Comparison of ENCODE assay signal across 15 cellular contexts in genomic region chr9:129040113-129040643, GRCh38. TPM values are rescaled to one million over a fixed set of nuclear protein-coding genes. Genes with fewer than 3 reads are reported as not detected.
DNase-seq lines count a peak whose midpoint lies in the region; ATAC-seq, FAIRE-seq and TF ChIP-seq lines count a peak whose summit lies in the region.
"Had no signal": no experiment of that assay in that cellular context is flagged by ENCODE, and none has a peak within 500 bp of the region (broad histone marks: within the 10 kb centered on the region; RNA-seq: fewer than 3 reads in every experiment).

No MANE protein-coding gene starts in this region.

- H3K9ac ChIP-seq in K562 (ENCODE audit: insufficient read depth in 1 of 2, low read depth in 2 of 2, low read length in 2 of 2), result peak overlapping the region; percentile 54 to 90

- H3K27ac Mint-ChIP-seq in CD4-positive, alpha-beta T cell, result no peak overlapping the region
- H3K27ac Mint-ChIP-seq in neural crest cell (ENCODE audit: unreplicated experiment), result no peak overlapping the region
- H3K27ac Mint-ChIP-seq: CD14-positive monocyte had no signal

- TF ChIP-seq RAD21 in K562 (CRISPR knock-in tag; conservative IDR thresholded peaks at IDR 0.05 in 1 of 2, IDR thresholded peaks at IDR 0.05 in 1 of 2), result no peak

- H3K27ac ChIP-seq in CD4-positive, alpha-beta T cell (ENCODE audit: low read depth, low read length), result no peak overlapping the region
- peak overlapping the region; percentile 74 for H3K27ac ChIP-seq in K562 (ENCODE audit: extremely low read depth, low read depth, low read length)
- no peak overlapping the region for H3K27ac ChIP-seq in transverse colon

- no peaks in the 10 kb centered on the region for H3K27me3 Mint-ChIP-seq in CD4-positive, alpha-beta T cell
- H3K27me3 Mint-ChIP-seq in neural crest cell (ENCODE audit: low read depth), result no peaks in the 10 kb centered on the region

- no peaks in the 10 kb centered on the region for H3K9me3 Mint-ChIP-seq in CD4-positive, alpha-beta T cell
- no peaks in the 10 kb centered on the region for H3K9me3 Mint-ChIP-seq in neural crest cell

- H3K9me3 ChIP-seq in CD4-positive, alpha-beta T cell (ENCODE audit: control insufficient read depth, low read length), result no peaks in the 10 kb centered on the region
- no peaks in the 10 kb centered on the region for H3K9me3 ChIP-seq in K562 (replicated peaks; ENCODE audit: control insufficient read depth, insufficient read depth, low read depth, low read length)
- H3K9me3 ChIP-seq in BE2C, result no peaks in the 10 kb centered on the region
- no peaks in the 10 kb centered on the region for H3K9me3 ChIP-seq in transverse colon

- WGBS in K562 (ENCODE audit: insufficient coverage, low coverage, missing lambda C conversion rate), result 21% methylated on average over 12 of the region's 12 CpGs
- WGBS in transverse colon (ENCODE audit: low coverage in 1 of 2), 2 donors, result 94% methylated on average over 12 of the region's 12 CpGs; no CpG with 5 or more reads in 1 of the 2 donors

- H3K36me3 ChIP-seq in K562 (ENCODE audit: control insufficient read depth, insufficient read depth, low read length) (peaks cover 48% of the 10 kb centered on the region; the same call in 2 of the 3 replicates), BE2C (peaks cover 24% of the 10 kb centered on the region), transverse colon (peaks cover 0 to 38% (median 12%) of the 10 kb centered on the region in 4 donors)

- BruUV-seq in K562 (replicated peaks; lab: Mats Ljungman, UMichigan), result no TSS peak

- H3K4me3 Mint-ChIP-seq in CD4-positive, alpha-beta T cell, result peak overlapping the region; percentile 63
- H3K4me3 Mint-ChIP-seq in neural crest cell, result peak overlapping the region; percentile 76
- H3K4me3 Mint-ChIP-seq: CD14-positive monocyte had no signal

- FAIRE-seq in K562 (lab: Jason Lieb, UNC), result peak; percentile 84
- FAIRE-seq: GM19239 had no signal

- intact Hi-C loops in CD4-positive, alpha-beta T cell (cut with DNase I, micrococcal nuclease), result no loop called here
- intact Hi-C loops in K562 (cut with micrococcal nuclease) (no loop called here), transverse colon (cut with DNase I; ENCODE audit: low total_unique reads) (no loop called here)

- no peaks in the 10 kb centered on the region for H3K27me3 ChIP-seq in CD4-positive, alpha-beta T cell (ENCODE audit: control insufficient read depth, insufficient read depth, low read length)
- H3K27me3 ChIP-seq in K562 (ENCODE audit: control insufficient read depth in 2 of 2, insufficient read depth in 2 of 2, low read length in 2 of 2) (no peaks in the 10 kb centered on the region), BE2C (no peaks in the 10 kb centered on the region), transverse colon (no peaks in the 10 kb centered on the region)

- no peaks in the 10 kb centered on the region; the same call in 1 of the 2 replicates for H4K20me1 ChIP-seq in K562 (replicated peaks; ENCODE audit: control insufficient read depth, insufficient read depth, low read length)

- in situ Hi-C loops in K562 (cut with MboI) (no loop called here), transverse colon (cut with MboI; ENCODE audit: low pct_ligation_motif_present in 1 of 4, low pct_unique_long_range_greater_than_20kb in 1 of 4, low sequenced_read_pairs in 3 of 4) (no loop called here)

- H3K4me1 ChIP-seq in K562 (replicated peaks in 1 of 2; ENCODE audit: control insufficient read depth in 2 of 2, insufficient read depth in 2 of 2, low read length in 2 of 2) (peaks cover 27 to 44% of the 10 kb centered on the region in 2 experiments), BE2C (peaks cover 8% of the 10 kb centered on the region), transverse colon (peaks cover 14 to 23% (median 20%) of the 10 kb centered on the region in 4 donors)

- ATAC-seq in CD4-positive, alpha-beta T cell (ENCODE audit: poor library complexity), result no peak
- peak; percentile 49 for ATAC-seq in K562

- no peak for DNase-seq in CD4-positive, alpha-beta T cell
- DNase-seq in HUDEP-2 (lab: John Stamatoyannopoulos, UW; ENCODE audit: unreplicated experiment in 76 of 76) (peak in 52 of 76 experiments; percentile 7 to 76 (median 34)), K562 (ENCODE audit: extremely low read depth in 1 of 4, low spot score in 3 of 4) (peak; percentile 70 to 83 (median 77)), neural crest cell (ENCODE audit: low read depth, low spot score) (no peak), BE2C (no peak), transverse colon (no peak)
- no peak for DNase-seq in activated CD4-positive, alpha-beta T cell treated with anti-CD3 and anti-CD28 coated beads, Interleukin-2, amount 50 U/mL, for 4 hours
- DNase-seq: DMS79, NCI-H1105, NCI-H1694 treated with DMSO at 0.1 percent for 48 hours, NCI-H2107, NCI-H2227 treated with DMSO at 0.1 percent for 48 hours, NCI-H526 treated with DMSO at 0.1 percent for 48 hours had no signal

- POLR2A ChIA-PET in CD4-positive, alpha-beta T cell (lab: Charles Lee), result no interaction called here
- POLR2A ChIA-PET in K562 (lab: Yijun Ruan, JAX), result interaction anchor here (0.6 to 1.2 kb wide), 5 partner anchors 9 to 92 kb away, joined by 3 to 6 read pairs (median 4); partner anchors contain the start of gene SH3GLB2

- H3K79me2 ChIP-seq in K562 (ENCODE audit: control insufficient read depth, insufficient read depth, low read length), result peaks cover 49% of the 10 kb centered on the region

- TF ChIP-seq CTCF in CD4-positive, alpha-beta T cell (IDR thresholded peaks at IDR 0.05), result no peak
- TF ChIP-seq CTCF in K562 (IDR thresholded peaks at IDR 0.05 in 2 of 3, conservative IDR thresholded peaks at IDR 0.05 in 1 of 3; ENCODE audit: insufficient read depth in 2 of 3, low read depth in 1 of 3, low read length in 3 of 3) (no peak), neural crest cell (conservative IDR thresholded peaks at IDR 0.05) (no peak), BE2C (IDR thresholded peaks at IDR 0.05; ENCODE audit: low read depth, low read length) (no peak), transverse colon (IDR thresholded peaks at IDR 0.05) (no peak)

- peak overlapping the region; percentile 79 for H3K4me2 ChIP-seq in K562 (ENCODE audit: insufficient read depth, low read length)

- CTCF ChIA-PET in CD4-positive, alpha-beta T cell (lab: Charles Lee), result no interaction called here
- CTCF ChIA-PET in K562 (lab: Yijun Ruan, JAX; ENCODE audit: low intra/inter-chr PET ratio), result interaction anchor here (0.6 kb wide), 1 partner anchor 32 kb away, joined by 3 read pairs; no protein-coding TSS in a partner anchor

- peak overlapping the region; percentile 27 for H2AFZ ChIP-seq in K562 (ENCODE audit: low read depth, low read length)

- peak overlapping the region; percentile 15; the same call in 1 of the 2 replicates for H3K4me3 ChIP-seq in K562
- no peak overlapping the region for H3K4me3 ChIP-seq in BE2C (ENCODE audit: low read depth, low read length)
- no peak overlapping the region for H3K4me3 ChIP-seq in transverse colon

- no peak for TF ChIP-seq POLR2A in K562 (conservative IDR thresholded peaks at IDR 0.05)
- no peak for TF ChIP-seq POLR2A in transverse colon (IDR thresholded peaks at IDR 0.05)

- peaks cover 41% of the 10 kb centered on the region for H3K36me3 Mint-ChIP-seq in CD4-positive, alpha-beta T cell (ENCODE audit: low read depth)
- H3K36me3 Mint-ChIP-seq in neural crest cell (ENCODE audit: low read depth), result no peaks in the 10 kb centered on the region

- peaks cover 35% of the 10 kb centered on the region for H3K4me1 Mint-ChIP-seq in CD4-positive, alpha-beta T cell (ENCODE audit: low read depth)
- H3K4me1 Mint-ChIP-seq in neural crest cell, result peaks cover 24% of the 10 kb centered on the region

- peaks cover 4% of the 10 kb centered on the region for H3K9me1 ChIP-seq in K562 (ENCODE audit: control insufficient read depth, insufficient read depth, low read length)

- TF ChIP-seq EP300 in K562 (IDR thresholded peaks at IDR 0.05; ENCODE audit: low read length), result peak; percentile 31; the same call in 1 of the 2 replicates
- TF ChIP-seq EP300 in transverse colon (IDR thresholded peaks at IDR 0.05; ENCODE audit: low read depth), result no peak

RNA-seq across cellular contexts. Expression of gene MIGA2, which starts 3.8 kb away (rescaled TPM):
- 10 to 100 TPM; 53.2 to 56.9 TPM for total RNA-seq in CD4-positive, alpha-beta T cell
- 92.3 and 308 TPM in 2 replicates for total RNA-seq in K562 (2011; cell fraction: chromatin; rRNA removed; ENCODE audit: low replicate concordance)
- total RNA-seq in K562 (2011; cell fraction: nucleolus; rRNA removed), result 215 and 248 TPM in 2 replicates
- total RNA-seq in K562 (2011; cell fraction: nucleoplasm; rRNA removed), result 114 and 139 TPM in 2 replicates
- total RNA-seq in K562 (2014; rRNA removed) (25.4 and 30.5 TPM in 2 replicates), K562 (2014; rRNA removed; fragmentation: Illumina TruSeq; extraction: Trizol) (5.3 and 7.3 TPM in 2 replicates), K562 (2015; rRNA removed; fragmentation: Illumina TruSeq; extraction: Trizol) (18.0 and 22.7 TPM in 2 replicates), K562 (2021) (47.6 and 49.4 TPM in 2 replicates), neural crest cell (34.4 and 38.3 TPM in 2 replicates), transverse colon (100 to 1,000 TPM in 1 of 4 donors, 10 to 100 TPM in 3; 72.0 to 245 (median 74.0) TPM)
- polyA plus RNA-seq in K562 (2011; rRNA removed) (19.8 and 37.8 TPM in 2 replicates), K562 (2014; fragmentation: Illumina TruSeq; extraction: Trizol) (15.2 and 25.9 TPM in 2 replicates), K562 (2014; fragmentation: Nextera tagmentation; extraction: Ambion mirVana) (under 1 TPM; 0.15 to 0.77 TPM), K562 (2014; rRNA removed) (51.4 and 54.1 TPM in 2 replicates)
- 19.0 and 25.6 TPM in 2 replicates for polyA plus RNA-seq in K562 (2011; cell fraction: cytosol; rRNA removed)
- polyA plus RNA-seq in K562 (2011; cell fraction: nucleus; rRNA removed), result 374 and 378 TPM in 2 replicates
- 25.3 and 34.3 TPM in 2 replicates for polyA plus RNA-seq in K562 (2012)
- 7.0 and 8.3 TPM in 2 replicates for polyA minus RNA-seq in K562 (2011; rRNA and poly(A)+ RNA removed)
- 10.7 and 12.7 TPM in 2 replicates for polyA minus RNA-seq in K562 (2011; cell fraction: cytosol; rRNA and poly(A)+ RNA removed)
- polyA minus RNA-seq in K562 (2011; cell fraction: nucleus; rRNA and poly(A)+ RNA removed), result 52.0 and 76.5 TPM in 2 replicates
- polyA plus RNA-seq in BE2C (2012; ENCODE audit: insufficient read depth, insufficient read length, low read depth), result 71.4 TPM

RNA-seq across cellular contexts. Expression of gene SH3GLB2, which starts 12.0 kb away (rescaled TPM):
- total RNA-seq in CD4-positive, alpha-beta T cell, result 10 to 100 TPM; 65.6 to 69.1 TPM
- total RNA-seq in K562 (2011; cell fraction: chromatin; rRNA removed; ENCODE audit: low replicate concordance), result 56.9 and 171 TPM in 2 replicates
- total RNA-seq in K562 (2011; cell fraction: nucleolus; rRNA removed), result 132 and 142 TPM in 2 replicates
- 83.5 and 91.6 TPM in 2 replicates for total RNA-seq in K562 (2011; cell fraction: nucleoplasm; rRNA removed)
- total RNA-seq in K562 (2014; rRNA removed), result 58.8 and 72.7 TPM in 2 replicates
- total RNA-seq in K562 (2014; rRNA removed; fragmentation: Illumina TruSeq; extraction: Trizol), result 17.3 and 23.0 TPM in 2 replicates
- total RNA-seq in K562 (2015; rRNA removed; fragmentation: Illumina TruSeq; extraction: Trizol), result 35.2 and 35.9 TPM in 2 replicates
- 88.4 and 90.2 TPM in 2 replicates for total RNA-seq in K562 (2021)
- 60.6 and 64.2 TPM in 2 replicates for polyA plus RNA-seq in K562 (2011; rRNA removed)
- polyA plus RNA-seq in K562 (2011; cell fraction: cytosol; rRNA removed), result 57.8 and 99.1 TPM in 2 replicates
- polyA plus RNA-seq in K562 (2011; cell fraction: nucleus; rRNA removed), result 381 and 681 TPM in 2 replicates
- 72.8 and 106 TPM in 2 replicates for polyA plus RNA-seq in K562 (2012)
- polyA plus RNA-seq in K562 (2014; fragmentation: Illumina TruSeq; extraction: Trizol), result 63.3 and 68.6 TPM in 2 replicates
- under 1 TPM; 0.20 to 0.98 TPM for polyA plus RNA-seq in K562 (2014; fragmentation: Nextera tagmentation; extraction: Ambion mirVana)
- polyA plus RNA-seq in K562 (2014; rRNA removed), result 118 and 124 TPM in 2 replicates
- 7.6 and 15.5 TPM in 2 replicates for polyA minus RNA-seq in K562 (2011; rRNA and poly(A)+ RNA removed)
- 24.0 and 25.5 TPM in 2 replicates for polyA minus RNA-seq in K562 (2011; cell fraction: cytosol; rRNA and poly(A)+ RNA removed)
- 32.9 and 40.3 TPM in 2 replicates for polyA minus RNA-seq in K562 (2011; cell fraction: nucleus; rRNA and poly(A)+ RNA removed)
- 71.7 and 76.1 TPM in 2 replicates for total RNA-seq in neural crest cell
- 114 TPM for polyA plus RNA-seq in BE2C (2012; ENCODE audit: insufficient read depth, insufficient read length, low read depth)
- 100 to 1,000 TPM; 184 to 391 (median 224) TPM for total RNA-seq in transverse colon

RNA-seq across cellular contexts. Expression of gene DOLPP1, which starts 40.7 kb away (rescaled TPM):
- total RNA-seq in CD4-positive, alpha-beta T cell, result 1 to 10 TPM; 2.7 to 3.6 TPM
- total RNA-seq in K562 (2011; cell fraction: chromatin; rRNA removed; ENCODE audit: low replicate concordance), result 25.1 and 61.9 TPM in 2 replicates
- total RNA-seq in K562 (2011; cell fraction: nucleolus; rRNA removed), result 71.3 and 71.4 TPM in 2 replicates
- total RNA-seq in K562 (2011; cell fraction: nucleoplasm; rRNA removed), result 60.4 and 62.9 TPM in 2 replicates
- 25.2 and 28.7 TPM in 2 replicates for total RNA-seq in K562 (2014; rRNA removed)
- 16.1 and 20.1 TPM in 2 replicates for total RNA-seq in K562 (2014; rRNA removed; fragmentation: Illumina TruSeq; extraction: Trizol)
- 29.8 and 30.5 TPM in 2 replicates for total RNA-seq in K562 (2015; rRNA removed; fragmentation: Illumina TruSeq; extraction: Trizol)
- 37.5 and 39.8 TPM in 2 replicates for total RNA-seq in K562 (2021)
- polyA plus RNA-seq in K562 (2011; rRNA removed), result 33.4 and 36.2 TPM in 2 replicates
- polyA plus RNA-seq in K562 (2011; cell fraction: cytosol; rRNA removed), result 45.2 and 65.3 TPM in 2 replicates
- polyA plus RNA-seq in K562 (2011; cell fraction: nucleus; rRNA removed), result 50.0 and 61.6 TPM in 2 replicates
- 21.4 and 22.1 TPM in 2 replicates for polyA plus RNA-seq in K562 (2012)
- 34.6 and 38.7 TPM in 2 replicates for polyA plus RNA-seq in K562 (2014; fragmentation: Illumina TruSeq; extraction: Trizol)
- 10 to 100 TPM in 1 of 2 experiments, 1 to 10 TPM in 1; 3.0 to 19.2 TPM for polyA plus RNA-seq in K562 (2014; fragmentation: Nextera tagmentation; extraction: Ambion mirVana)
- polyA plus RNA-seq in K562 (2014; rRNA removed), result 36.5 and 40.5 TPM in 2 replicates
- 19.4 and 20.2 TPM in 2 replicates for polyA minus RNA-seq in K562 (2011; rRNA and poly(A)+ RNA removed)
- polyA minus RNA-seq in K562 (2011; cell fraction: cytosol; rRNA and poly(A)+ RNA removed), result 11.6 and 13.9 TPM in 2 replicates
- polyA minus RNA-seq in K562 (2011; cell fraction: nucleus; rRNA and poly(A)+ RNA removed), result 9.4 and 14.6 TPM in 2 replicates
- total RNA-seq in neural crest cell, result 43.1 and 43.9 TPM in 2 replicates
- 116 TPM for polyA plus RNA-seq in BE2C (2012; ENCODE audit: insufficient read depth, insufficient read length, low read depth)
- 10 to 100 TPM; 15.7 to 52.4 (median 38.2) TPM for total RNA-seq in transverse colon

Comparison
In these comparisons a context has a peak if more than half of its experiments do, and no peak if none do; other contexts are left out.
1. DNase-seq: peak in HUDEP-2 (52 of 76) and K562 (4 of 4); none in CD4-positive, alpha-beta T cell (0 of 10), neural crest cell (single experiment), BE2C (single experiment), transverse colon (single experiment) and activated CD4-positive, alpha-beta T cell treated with anti-CD3 and anti-CD28 coated beads, Interleukin-2, amount 50 U/mL, for 4 hours (0 of 2).